In genomic region chrX:72095370-72095769, GRCh38 we compare ENCODE assay signal across 1 cellular context.
TF ChIP-seq lines count a peak whose summit lies in the region.

No MANE protein-coding gene starts in this region.

TF ChIP-seq in neural cell, 6 proteins besides CTCF, POLR2A, EP300 and RAD21:
- TF ChIP-seq REST (IDR thresholded peaks at IDR 0.05; ENCODE audit: borderline replicate concordance), result no peak
- TF ChIP-seq SMC3 (conservative IDR thresholded peaks at IDR 0.05; ENCODE audit: poor library complexity), result no peak
- TF ChIP-seq EZH2 (IDR thresholded peaks at IDR 0.05; ENCODE audit: borderline replicate concordance, insufficient read depth, low read length, poor library complexity, severe bottlenecking), result no peak
TF ChIP-seq in neural cell: peak in this region for 0.
